ENCODE assay signal across 10 cellular contexts in the genomic region with DNA sequence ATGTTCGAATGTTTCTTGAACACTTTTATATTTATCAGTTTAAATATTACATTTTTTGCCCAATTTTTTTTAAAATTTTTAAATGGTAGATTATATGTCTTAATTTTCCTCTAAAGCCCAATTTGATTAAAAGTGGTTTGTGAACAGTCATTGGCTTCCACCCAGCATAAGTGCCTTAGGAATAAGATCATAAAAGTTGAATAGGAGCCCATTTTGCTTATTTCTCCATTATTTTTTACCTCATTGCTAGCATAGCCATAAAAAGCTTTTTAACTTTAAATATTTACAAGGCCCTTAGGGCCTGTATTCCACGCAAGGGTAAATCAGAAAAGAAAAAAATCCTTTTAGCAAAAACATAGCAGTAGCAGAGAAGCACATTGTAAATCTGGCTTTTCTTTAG.
"Had no signal": no experiment of that assay in that cellular context is flagged by ENCODE, and none has a peak within 500 bp of the region (broad histone marks: within the 10 kb centered on the region; RNA-seq: fewer than 3 reads in every experiment).

No MANE protein-coding gene starts in this region.

- H3K4me3 ChIP-seq: mucosa of descending colon had no signal

- H3K9me3 ChIP-seq: mucosa of descending colon, neutrophil had no signal

- H3K4me3 Mint-ChIP-seq: naive thymus-derived CD8-positive, alpha-beta T cell had no signal

- DNase-seq: effector memory CD4-positive, alpha-beta T cell; islet precursor cell; mammary epithelial cell; mucosa of descending colon; naive thymus-derived CD8-positive, alpha-beta T cell; posterior cingulate gyrus; stimulated activated CD4-positive, alpha-beta T cell treated with anti-CD3 and anti-CD28 coated beads, Interleukin-2, amount 100 ng/mL, for 24 hours; stimulated activated naive CD4-positive, alpha-beta T cell treated with Interleukin-2 at 50 U/mL for 16 hours; trophoblast cell had no signal

- H3K9me3 Mint-ChIP-seq: naive thymus-derived CD8-positive, alpha-beta T cell had no signal

- H3K27me3 Mint-ChIP-seq: naive thymus-derived CD8-positive, alpha-beta T cell had no signal

- H3K27me3 ChIP-seq: neutrophil had no signal

- H3K27ac ChIP-seq: neutrophil had no signal
